Comparison of ENCODE assay signal across 8 cellular contexts in genomic region chr7:129501760-129502707, GRCh38. TPM values are rescaled to one million over a fixed set of nuclear protein-coding genes. Genes with fewer than 3 reads are reported as not detected.
DNase-seq lines count a peak whose midpoint lies in the region; ATAC-seq, FAIRE-seq and TF ChIP-seq lines count a peak whose summit lies in the region.

Gene SMKR1, plus strand, starts transcription at chr7:129502531. Its CDS starts 294 bp downstream, at chr7:129502825.

- FAIRE-seq in GM19239 (lab: Jason Lieb, UNC), result no peak

- no peak for TF ChIP-seq CTCF in endothelial cell (IDR thresholded peaks at IDR 0.05; ENCODE audit: unreplicated experiment)

- no peaks in the 10 kb centered on the region for H3K36me3 ChIP-seq in mucosa of rectum (ENCODE audit: control insufficient read depth in 2 of 2, insufficient read depth in 2 of 2, low read length in 2 of 2)

- no peaks in the 10 kb centered on the region for H3K9me3 ChIP-seq in mucosa of rectum (ENCODE audit: control insufficient read depth in 2 of 2, low read length in 2 of 2)

- H3K36me3 Mint-ChIP-seq in endothelial cell (ENCODE audit: low read depth, unreplicated experiment), result peaks cover 5% of the 10 kb centered on the region

- no peaks in the 10 kb centered on the region for H3K9me3 Mint-ChIP-seq in endothelial cell (ENCODE audit: unreplicated experiment)

- peak in 8 of 14 donors; percentile 3 to 47 (median 24) for DNase-seq in C1 segment of cervical spinal cord (lab: John Stamatoyannopoulos, UW)
- DNase-seq in GM19239 (ENCODE audit: insufficient read length, low spot score), result peak; percentile 97
- peak; percentile 62 for DNase-seq in NCI-H748 treated with DMSO at 0.1 percent for 48 hours (lab: John Stamatoyannopoulos, UW)
- DNase-seq in activated CD8-positive, alpha-beta memory T cell treated with anti-CD3 and anti-CD28 coated beads for 4 hours (ENCODE audit: low read depth in 2 of 2), result peak; percentile 84 to 87
- DNase-seq in endothelial cell (ENCODE audit: low spot score), result peak; percentile 74
- peak; percentile 81 to 82 for DNase-seq in stimulated activated CD8-positive, alpha-beta memory T cell treated with anti-CD3 and anti-CD28 coated beads, Interleukin-4, amount 100 ng/mL, for 4 hours (ENCODE audit: low read depth in 2 of 2, low spot score in 1 of 2)

- peaks cover 9% of the 10 kb centered on the region for H3K4me1 Mint-ChIP-seq in endothelial cell (ENCODE audit: unreplicated experiment)

- peaks cover 17% of the 10 kb centered on the region for H3K27me3 Mint-ChIP-seq in endothelial cell (ENCODE audit: unreplicated experiment)

- ATAC-seq in HG03439 (IDR thresholded peaks at IDR 0.05; ENCODE audit: unreplicated experiment), result peak; percentile 89

- H3K9ac ChIP-seq in mucosa of rectum (ENCODE audit: low read depth in 1 of 2, low read length in 2 of 2), result peak within 1 kb of the TSS; percentile 58 to 63

- H3K27me3 ChIP-seq in mucosa of rectum (ENCODE audit: control insufficient read depth in 2 of 2, insufficient read depth in 2 of 2, low read length in 2 of 2), result no peaks in the 10 kb centered on the region

- H3K4me1 ChIP-seq in mucosa of rectum (ENCODE audit: control insufficient read depth in 2 of 2, insufficient read depth in 2 of 2, low read length in 2 of 2), result peaks cover 2 to 7% of the 10 kb centered on the region in 2 donors

- H3K27ac ChIP-seq in mucosa of rectum (ENCODE audit: low read depth in 2 of 2, low read length in 2 of 2), result no peak within 1 kb of the TSS

- H3K4me3 ChIP-seq in mucosa of rectum (ENCODE audit: low read length in 2 of 2), result peak within 1 kb of the TSS; percentile 59 to 72

- peak within 1 kb of the TSS; percentile 76 for H3K27ac Mint-ChIP-seq in endothelial cell (ENCODE audit: unreplicated experiment)

- H3K4me3 Mint-ChIP-seq in endothelial cell (ENCODE audit: unreplicated experiment), result peak within 1 kb of the TSS; percentile 86

RNA-seq across cellular contexts. Expression of gene SMKR1, which starts in this region (rescaled TPM):
- not detected for total RNA-seq in endothelial cell (ENCODE audit: unreplicated experiment)

Comparison
In these comparisons a context has a peak if more than half of its experiments do, and no peak if none do; other contexts are left out.
1. Peak in DNase-seq in endothelial cell; RNA of the gene not detected or under 1 TPM.
2. DNase-seq: peak in every context shown above with its lines; median percentile 97 in GM19239; 86 in activated CD8-positive, alpha-beta memory T cell treated with anti-CD3 and anti-CD28 coated beads for 4 hours; 82 in stimulated activated CD8-positive, alpha-beta memory T cell treated with anti-CD3 and anti-CD28 coated beads, Interleukin-4, amount 100 ng/mL, for 4 hours; 74 in endothelial cell; 62 in NCI-H748 treated with DMSO at 0.1 percent for 48 hours; 24 in C1 segment of cervical spinal cord.